ENCODE assay signal across 21 cellular contexts in the genomic region with DNA sequence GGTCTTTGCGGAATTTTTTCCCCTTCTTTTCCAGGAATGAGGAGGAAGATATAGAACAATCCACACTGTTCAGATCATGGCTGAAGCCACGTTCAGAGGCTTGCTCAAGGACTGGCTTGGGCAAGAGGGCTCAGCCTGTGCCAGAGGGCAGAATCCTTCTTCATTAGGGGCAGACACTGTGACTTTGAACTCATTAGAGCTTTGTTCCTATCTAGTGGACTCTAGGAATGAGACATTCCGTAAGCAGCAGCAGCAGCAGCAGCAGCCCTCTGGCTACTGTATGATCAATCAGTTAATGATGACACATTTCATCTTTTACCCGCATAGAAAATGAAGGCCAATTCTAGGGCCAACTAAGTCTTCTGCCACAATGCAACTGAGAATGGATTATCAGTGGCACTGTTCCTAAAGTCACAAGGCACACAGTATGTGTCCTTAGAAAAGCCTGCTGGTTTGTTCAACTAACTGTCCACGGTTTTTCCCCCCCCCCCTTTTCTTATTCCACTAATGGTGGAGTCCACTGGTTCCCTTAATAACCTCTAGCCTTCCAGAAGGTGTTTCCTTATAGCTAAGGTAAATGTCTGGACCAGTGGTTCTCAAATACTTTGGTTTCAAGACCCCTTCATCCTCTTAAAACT. TPM values are rescaled to one million over a fixed set of nuclear protein-coding genes. Genes with fewer than 3 reads are reported as not detected.
DNase-seq lines count a peak whose midpoint lies in the region; TF ChIP-seq lines count a peak whose summit lies in the region.
"Had no signal": no experiment of that assay in that cellular context is flagged by ENCODE, and none has a peak within 500 bp of the region (broad histone marks: within the 10 kb centered on the region; RNA-seq: fewer than 3 reads in every experiment).

No MANE protein-coding gene starts in this region.

- H3K27ac Mint-ChIP-seq in T-helper 2 cell treated with Interferon-gamma antibody and Interleukin-4, amounts not matched to agents 5 μg/mL and 100 μg/mL, for 36 hours = no peak overlapping the region

- H3K27me3 Mint-ChIP-seq in T-helper 2 cell treated with Interferon-gamma antibody and Interleukin-4, amounts not matched to agents 5 μg/mL and 100 μg/mL, for 36 hours (ENCODE audit: low read depth) = no peaks in the 10 kb centered on the region

- intact Hi-C loops in OCI-LY7 (cut with micrococcal nuclease; ENCODE audit: unreplicated experiment) = no loop called here

- no peaks in the 10 kb centered on the region for H4K20me1 ChIP-seq in OCI-LY7 (ENCODE audit: insufficient read depth, low read length)

- no peak overlapping the region for H3K27ac ChIP-seq in OCI-LY7 (ENCODE audit: low read depth, low read length, poor library complexity, severe bottlenecking)
- H3K27ac ChIP-seq: BLaER1, pancreas, SK-N-MC had no signal

- H2AFZ ChIP-seq in OCI-LY7 (ENCODE audit: low read length) = no peak overlapping the region; the same call in 1 of the 2 replicates

- H3K4me1 ChIP-seq in OCI-LY7 (ENCODE audit: insufficient read depth, low read length, poor library complexity, severe bottlenecking) = peaks cover 32% of the 10 kb centered on the region

- no peak for DNase-seq in T-helper 2 cell treated with Interferon-gamma antibody and Interleukin-4, amounts not matched to agents 5 μg/mL and 100 μg/mL, for 36 hours (ENCODE audit: low spot score)
- no peak for DNase-seq in T-helper 2 cell
- DNase-seq in OCI-LY7 (ENCODE audit: low spot score) = no peak
- peak; percentile 74 for DNase-seq in epithelial cell of proximal tubule (ENCODE audit: low read depth)
- peak; percentile 50 for DNase-seq in renal cortical epithelial cell (ENCODE audit: low read depth)
- DNase-seq in UCSD-AML1 (lab: John Stamatoyannopoulos, UW; ENCODE audit: unreplicated experiment) = no peak
- no peak for DNase-seq in C1 segment of cervical spinal cord (lab: John Stamatoyannopoulos, UW)
- no peak for DNase-seq in HUDEP-2 (lab: John Stamatoyannopoulos, UW; ENCODE audit: unreplicated experiment in 76 of 76)
- DNase-seq: 8988T, DMS53, foreskin fibroblast, H7, Kasumi-1, left cardiac atrium, NCI-H1105, NCI-H2171 treated with DMSO at 0.1 percent for 48 hours, NCI-H774, pancreas had no signal

- peaks cover 10% of the 10 kb centered on the region for H3K36me3 Mint-ChIP-seq in T-helper 2 cell treated with Interferon-gamma antibody and Interleukin-4, amounts not matched to agents 5 μg/mL and 100 μg/mL, for 36 hours (ENCODE audit: low read depth)

- POLR2A ChIA-PET in OCI-LY7 (lab: Charles Lee) = no interaction called here

- H3K9me2 ChIP-seq in OCI-LY7 (ENCODE audit: insufficient read depth, low read length) = no peaks in the 10 kb centered on the region

- H3K79me2 ChIP-seq in OCI-LY7 (ENCODE audit: insufficient read depth, low read depth, low read length) = peaks cover 30% of the 10 kb centered on the region

- no peak overlapping the region for H3K4me3 ChIP-seq in OCI-LY7 (ENCODE audit: low read depth, low read length, poor library complexity, severe bottlenecking)
- no peak overlapping the region for H3K4me3 ChIP-seq in epithelial cell of proximal tubule (ENCODE audit: low read depth, low read length)

- H3K4me3 Mint-ChIP-seq in T-helper 2 cell treated with Interferon-gamma antibody and Interleukin-4, amounts not matched to agents 5 μg/mL and 100 μg/mL, for 36 hours = peak overlapping the region; percentile 99

- no peaks in the 10 kb centered on the region for H3K9me3 ChIP-seq in OCI-LY7 (ENCODE audit: low read length)
- H3K9me3 ChIP-seq: ascending aorta, BLaER1, pancreas had no signal

- peaks cover 33% of the 10 kb centered on the region for H3K4me1 Mint-ChIP-seq in T-helper 2 cell treated with Interferon-gamma antibody and Interleukin-4, amounts not matched to agents 5 μg/mL and 100 μg/mL, for 36 hours (ENCODE audit: low read depth)

- no peaks in the 10 kb centered on the region for H3K36me3 ChIP-seq in OCI-LY7 (ENCODE audit: insufficient read depth, low read length)
- H3K36me3 ChIP-seq: ascending aorta, BLaER1, pancreas had no signal

- H3K9me3 Mint-ChIP-seq in T-helper 2 cell treated with Interferon-gamma antibody and Interleukin-4, amounts not matched to agents 5 μg/mL and 100 μg/mL, for 36 hours = no peaks in the 10 kb centered on the region

- TF ChIP-seq CTCF in OCI-LY7 (conservative IDR thresholded peaks at IDR 0.05; ENCODE audit: low read length) (no peak), epithelial cell of proximal tubule (conservative IDR thresholded peaks at IDR 0.05; ENCODE audit: low read depth, low read length) (no peak)

- BruUV-seq in OCI-LY7 (replicated peaks; lab: Mats Ljungman, UMichigan) = no TSS peak

- CTCF ChIA-PET in OCI-LY7 (lab: Charles Lee; ENCODE audit: unreplicated experiment) = no interaction called here

- H3K4me2 ChIP-seq in OCI-LY7 (ENCODE audit: low read length) = peak overlapping the region; percentile 89; the same call in 1 of the 2 replicates

RNA-seq across cellular contexts. Expression of gene RAB8B, which starts 1.7 kb away (rescaled TPM):
- 4.9 and 9.5 TPM in 2 replicates for total RNA-seq in OCI-LY7 (2014; rRNA removed; shearing (Covaris generic))
- total RNA-seq in OCI-LY7 (2022) (18.6 and 18.7 TPM in 2 replicates), epithelial cell of proximal tubule (20.9 and 27.0 TPM in 2 replicates), renal cortical epithelial cell (54.8 and 64.4 TPM in 2 replicates)

RNA-seq across cellular contexts. Expression of gene RPS27L, which starts 30.4 kb away (rescaled TPM):
- total RNA-seq in OCI-LY7 (2014; rRNA removed; shearing (Covaris generic)) = 41.3 and 55.5 TPM in 2 replicates
- total RNA-seq in OCI-LY7 (2022) (60.3 and 77.1 TPM in 2 replicates), epithelial cell of proximal tubule (106 and 231 TPM in 2 replicates), renal cortical epithelial cell (249 and 275 TPM in 2 replicates)

Comparison
In these comparisons a context has a peak if more than half of its experiments do, and no peak if none do; other contexts are left out.
1. DNase-seq: peak in epithelial cell of proximal tubule (single experiment) and renal cortical epithelial cell (single experiment); none in T-helper 2 cell treated with Interferon-gamma antibody and Interleukin-4, amounts not matched to agents 5 μg/mL and 100 μg/mL, for 36 hours (single experiment), T-helper 2 cell (0 of 5), OCI-LY7 (single experiment), UCSD-AML1 (single experiment), C1 segment of cervical spinal cord (0 of 14) and HUDEP-2 (0 of 76).